In the genomic region with DNA sequence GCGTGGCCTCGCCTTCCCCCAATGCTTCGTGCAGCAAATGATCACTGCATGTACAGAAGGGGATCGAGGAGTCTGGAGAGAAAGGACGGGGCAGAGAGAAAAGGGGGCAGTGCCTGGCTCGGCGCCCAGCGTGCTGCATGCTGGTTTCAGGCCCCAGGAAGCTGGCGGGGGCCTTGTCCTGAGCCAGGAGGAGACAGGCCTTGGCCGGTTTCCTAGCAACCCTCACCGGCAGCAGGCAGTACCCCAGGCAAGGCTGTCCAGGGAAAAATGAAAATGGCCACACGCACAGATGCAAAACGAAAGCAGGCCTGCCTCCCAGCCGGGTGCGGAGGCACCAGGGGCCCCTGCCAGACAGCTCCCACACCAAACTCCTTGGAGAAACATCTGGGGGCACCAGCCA, we compare ENCODE assay signal across 11 cellular contexts.
DNase-seq lines count a peak whose midpoint lies in the region; ATAC-seq lines count a peak whose summit lies in the region.
"Had no signal": no experiment of that assay in that cellular context is flagged by ENCODE, and none has a peak within 500 bp of the region (broad histone marks: within the 10 kb centered on the region; RNA-seq: fewer than 3 reads in every experiment).

No MANE protein-coding gene starts in this region.

- intact Hi-C loops in left ventricle myocardium superior (cut with micrococcal nuclease): no loop called here

- peaks cover 2% of the 10 kb centered on the region for H3K27me3 Mint-ChIP-seq in T-helper 2 cell treated with Interferon-gamma antibody and Interleukin-4, amounts not matched to agents 5 μg/mL and 100 μg/mL, for 36 hours (ENCODE audit: low read depth)
- H3K27me3 Mint-ChIP-seq in activated CD8-positive, alpha-beta T cell treated with anti-CD3 and anti-CD28 coated beads, Interleukin-2, amount 10 ng/mL, durations not matched to agents 7 days and 5 days (ENCODE audit: low read depth): no peaks in the 10 kb centered on the region
- H3K27me3 Mint-ChIP-seq: CD4-positive, CD25-positive, alpha-beta regulatory T cell; stimulated activated naive CD8-positive, alpha-beta T cell treated with anti-CD3 and anti-CD28 coated beads, Interleukin-15, Interleukin-2, amounts not matched to agents 100 ng/mL and 50 ng/mL, for 24 hours had no signal

- peak overlapping the region; percentile 85 for H3K27ac Mint-ChIP-seq in T-helper 2 cell treated with Interferon-gamma antibody and Interleukin-4, amounts not matched to agents 5 μg/mL and 100 μg/mL, for 36 hours
- peak overlapping the region; percentile 97 for H3K27ac Mint-ChIP-seq in activated CD8-positive, alpha-beta T cell treated with anti-CD3 and anti-CD28 coated beads, Interleukin-2, amount 10 ng/mL, durations not matched to agents 7 days and 5 days
- no peak overlapping the region for H3K27ac Mint-ChIP-seq in stimulated activated effector memory CD8-positive, alpha-beta T cell treated with anti-CD3 and anti-CD28 coated beads, Interleukin-12 subunit alpha, Interleukin-12 subunit beta, amount 100 ng/mL, for 72 hours

- peaks cover 8% of the 10 kb centered on the region for H3K36me3 Mint-ChIP-seq in T-helper 2 cell treated with Interferon-gamma antibody and Interleukin-4, amounts not matched to agents 5 μg/mL and 100 μg/mL, for 36 hours (ENCODE audit: low read depth)
- H3K36me3 Mint-ChIP-seq in activated CD8-positive, alpha-beta T cell treated with anti-CD3 and anti-CD28 coated beads, Interleukin-2, amount 10 ng/mL, durations not matched to agents 7 days and 5 days (ENCODE audit: low read depth): peaks cover 34% of the 10 kb centered on the region
- no peaks in the 10 kb centered on the region for H3K36me3 Mint-ChIP-seq in stimulated activated effector memory CD8-positive, alpha-beta T cell treated with anti-CD3 and anti-CD28 coated beads, Interleukin-12 subunit alpha, Interleukin-12 subunit beta, amount 100 ng/mL, for 72 hours
- H3K36me3 Mint-ChIP-seq: CD4-positive, CD25-positive, alpha-beta regulatory T cell had no signal

- H3K4me1 Mint-ChIP-seq in T-helper 2 cell treated with Interferon-gamma antibody and Interleukin-4, amounts not matched to agents 5 μg/mL and 100 μg/mL, for 36 hours (ENCODE audit: low read depth): peaks cover 22% of the 10 kb centered on the region
- peaks cover 43% of the 10 kb centered on the region for H3K4me1 Mint-ChIP-seq in activated CD8-positive, alpha-beta T cell treated with anti-CD3 and anti-CD28 coated beads, Interleukin-2, amount 10 ng/mL, durations not matched to agents 7 days and 5 days (ENCODE audit: low read depth)
- H3K4me1 Mint-ChIP-seq in stimulated activated effector memory CD8-positive, alpha-beta T cell treated with anti-CD3 and anti-CD28 coated beads, Interleukin-12 subunit alpha, Interleukin-12 subunit beta, amount 100 ng/mL, for 72 hours: peaks cover 6% of the 10 kb centered on the region

- POLR2A ChIA-PET in activated CD8-positive, alpha-beta T cell treated with anti-CD3 and anti-CD28 coated beads, Interleukin-2, amount 10 ng/mL, durations not matched to agents 7 days and 5 days (lab: Charles Lee): interaction anchor here (2.0 to 3.1 kb wide), 2 partner anchors 10 to 257 kb away, joined by 4 to 10 read pairs; no protein-coding TSS in a partner anchor

- no peak for ATAC-seq in activated CD8-positive, alpha-beta T cell treated with anti-CD3 and anti-CD28 coated beads, Interleukin-2, amount 10 ng/mL, durations not matched to agents 7 days and 5 days
- ATAC-seq in left ventricle myocardium superior: peak; percentile 28
- ATAC-seq in stimulated activated naive CD8-positive, alpha-beta T cell treated with anti-CD3 and anti-CD28 coated beads, Interleukin-15, Interleukin-2, amounts not matched to agents 100 U/mL and 50 U/mL, for 24 hours: peak; percentile 17
- no peak for ATAC-seq in stimulated activated effector memory CD8-positive, alpha-beta T cell treated with anti-CD3 and anti-CD28 coated beads, Interleukin-12 subunit alpha, Interleukin-12 subunit beta, amount 100 ng/mL, for 72 hours

- peak overlapping the region; percentile 68 for H3K4me3 Mint-ChIP-seq in T-helper 2 cell treated with Interferon-gamma antibody and Interleukin-4, amounts not matched to agents 5 μg/mL and 100 μg/mL, for 36 hours
- peak overlapping the region; percentile 53 for H3K4me3 Mint-ChIP-seq in activated CD8-positive, alpha-beta T cell treated with anti-CD3 and anti-CD28 coated beads, Interleukin-2, amount 10 ng/mL, durations not matched to agents 7 days and 5 days
- H3K4me3 Mint-ChIP-seq in stimulated activated effector memory CD8-positive, alpha-beta T cell treated with anti-CD3 and anti-CD28 coated beads, Interleukin-12 subunit alpha, Interleukin-12 subunit beta, amount 100 ng/mL, for 72 hours: no peak overlapping the region

- no peak for DNase-seq in T-helper 2 cell treated with Interferon-gamma antibody and Interleukin-4, amounts not matched to agents 5 μg/mL and 100 μg/mL, for 36 hours (ENCODE audit: low spot score)
- DNase-seq in T-helper 2 cell (no peak), left ventricle myocardium superior (peak; percentile 48), NCI-H82 (lab: John Stamatoyannopoulos, UW) (no peak), MV-4-11 (lab: John Stamatoyannopoulos, UW) (no peak)
- peak; percentile 29 for DNase-seq in activated CD8-positive, alpha-beta T cell treated with anti-CD3 and anti-CD28 coated beads, Interleukin-2, amount 10 ng/mL, durations not matched to agents 7 days and 5 days
- DNase-seq in stimulated activated naive CD8-positive, alpha-beta T cell treated with anti-CD3 and anti-CD28 coated beads, Interleukin-15, Interleukin-2, amounts not matched to agents 100 U/mL and 50 U/mL, for 24 hours: no peak
- DNase-seq in stimulated activated effector memory CD8-positive, alpha-beta T cell treated with anti-CD3 and anti-CD28 coated beads, Interleukin-12 subunit alpha, Interleukin-12 subunit beta, amount 100 ng/mL, for 72 hours (ENCODE audit: low spot score in 2 of 2): no peak
- DNase-seq: NCI-H2029 had no signal

- CTCF ChIA-PET in activated CD8-positive, alpha-beta T cell treated with anti-CD3 and anti-CD28 coated beads, Interleukin-2, amount 10 ng/mL, durations not matched to agents 7 days and 5 days (lab: Charles Lee): interaction anchor here (1.4 to 2.6 kb wide), 4 partner anchors 10 to 89 kb away, joined by 4 to 10 read pairs (median 6); no protein-coding TSS in a partner anchor

- peaks cover 5% of the 10 kb centered on the region for H3K9me3 Mint-ChIP-seq in T-helper 2 cell treated with Interferon-gamma antibody and Interleukin-4, amounts not matched to agents 5 μg/mL and 100 μg/mL, for 36 hours
- peaks cover 8% of the 10 kb centered on the region for H3K9me3 Mint-ChIP-seq in activated CD8-positive, alpha-beta T cell treated with anti-CD3 and anti-CD28 coated beads, Interleukin-2, amount 10 ng/mL, durations not matched to agents 7 days and 5 days (ENCODE audit: insufficient read depth)
- peaks cover 3% of the 10 kb centered on the region for H3K9me3 Mint-ChIP-seq in stimulated activated effector memory CD8-positive, alpha-beta T cell treated with anti-CD3 and anti-CD28 coated beads, Interleukin-12 subunit alpha, Interleukin-12 subunit beta, amount 100 ng/mL, for 72 hours
- H3K9me3 Mint-ChIP-seq: CD4-positive, CD25-positive, alpha-beta regulatory T cell; stimulated activated naive CD8-positive, alpha-beta T cell treated with anti-CD3 and anti-CD28 coated beads, Interleukin-15, Interleukin-2, amounts not matched to agents 100 ng/mL and 50 ng/mL, for 24 hours had no signal

Comparison
In these comparisons a context has a peak if more than half of its experiments do, and no peak if none do; other contexts are left out.
1. DNase-seq: peak in activated CD8-positive, alpha-beta T cell treated with anti-CD3 and anti-CD28 coated beads, Interleukin-2, amount 10 ng/mL, durations not matched to agents 7 days and 5 days (single experiment) and left ventricle myocardium superior (single experiment); none in T-helper 2 cell treated with Interferon-gamma antibody and Interleukin-4, amounts not matched to agents 5 μg/mL and 100 μg/mL, for 36 hours (single experiment), T-helper 2 cell (0 of 5), stimulated activated naive CD8-positive, alpha-beta T cell treated with anti-CD3 and anti-CD28 coated beads, Interleukin-15, Interleukin-2, amounts not matched to agents 100 U/mL and 50 U/mL, for 24 hours (single experiment), NCI-H82 (single experiment), MV-4-11 (single experiment) and stimulated activated effector memory CD8-positive, alpha-beta T cell treated with anti-CD3 and anti-CD28 coated beads, Interleukin-12 subunit alpha, Interleukin-12 subunit beta, amount 100 ng/mL, for 72 hours (0 of 2).
2. ATAC-seq: peak in left ventricle myocardium superior (single experiment) and stimulated activated naive CD8-positive, alpha-beta T cell treated with anti-CD3 and anti-CD28 coated beads, Interleukin-15, Interleukin-2, amounts not matched to agents 100 U/mL and 50 U/mL, for 24 hours (single experiment); none in activated CD8-positive, alpha-beta T cell treated with anti-CD3 and anti-CD28 coated beads, Interleukin-2, amount 10 ng/mL, durations not matched to agents 7 days and 5 days (single experiment) and stimulated activated effector memory CD8-positive, alpha-beta T cell treated with anti-CD3 and anti-CD28 coated beads, Interleukin-12 subunit alpha, Interleukin-12 subunit beta, amount 100 ng/mL, for 72 hours (single experiment).